In the genomic region with DNA sequence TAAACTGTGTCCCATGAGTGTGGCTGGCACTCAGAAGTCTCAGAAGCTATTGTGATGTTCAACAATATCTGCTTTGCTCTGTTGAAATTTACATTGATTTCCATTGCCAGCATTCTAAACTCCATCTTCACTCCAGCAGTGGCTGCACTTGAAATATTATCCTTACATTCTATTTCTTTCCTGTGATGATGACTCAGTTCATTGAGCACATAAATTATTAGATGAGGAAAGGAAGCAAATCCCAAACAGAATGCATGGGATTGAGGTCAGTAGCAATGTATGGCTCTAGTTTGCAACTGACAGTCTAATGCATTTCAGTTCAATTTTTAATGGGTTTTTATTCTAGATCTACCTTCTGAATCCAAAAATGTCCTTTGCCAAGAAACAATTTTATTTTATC, we compare ENCODE assay signal across 20 cellular contexts.
"Had no signal": no experiment of that assay in that cellular context is flagged by ENCODE, and none has a peak within 500 bp of the region (broad histone marks: within the 10 kb centered on the region; RNA-seq: fewer than 3 reads in every experiment).

No MANE protein-coding gene starts in this region.

- H3K4me2 ChIP-seq: KMS-11 had no signal

- ATAC-seq: K562, Panc1 had no signal

- H3K9ac ChIP-seq: KMS-11 had no signal

- H3K27ac ChIP-seq: KMS-11, RWPE1 had no signal

- H3K4me3 ChIP-seq: K562 had no signal

- DNase-seq: Kasumi-1, MM.1S, NCI-H1105, NCI-H1417, NCI-H1436 treated with DMSO at 0.1 percent for 48 hours, NCI-H1694, NCI-H187 treated with DMSO at 0.1 percent for 48 hours, NCI-H2029 treated with DMSO at 0.1 percent for 48 hours, NCI-H2171, NCI-H226, NCI-H446, NCI-H510A, NCI-H524 treated with DMSO at 0.1 percent for 48 hours, NCI-H69, NCI-H774, SHP77 had no signal
